18 cellular contexts compared by ENCODE assay signal in genomic region chr4:109966891-109967481, GRCh38. TPM values are rescaled to one million over a fixed set of nuclear protein-coding genes. Genes with fewer than 3 reads are reported as not detected.
DNase-seq lines count a peak whose midpoint lies in the region; ATAC-seq, FAIRE-seq and TF ChIP-seq lines count a peak whose summit lies in the region.
"Had no signal": no experiment of that assay in that cellular context is flagged by ENCODE, and none has a peak within 500 bp of the region (broad histone marks: within the 10 kb centered on the region; RNA-seq: fewer than 3 reads in every experiment).

No MANE protein-coding gene starts in this region.

- DNase-seq in mammary epithelial cell (no peak), breast epithelium (ENCODE audit: low spot score in 2 of 2) (no peak), colonic mucosa (no peak), pancreas (no peak), NCI-H1048 (lab: John Stamatoyannopoulos, UW) (no peak), T-helper 2 cell (no peak)
- DNase-seq: 8988T; BE2C; CD4-positive, alpha-beta T cell; H7; Karpas-422; NCI-H1417 treated with DMSO at 0.1 percent for 48 hours; NCI-H2029; NCI-H2171 treated with DMSO at 0.1 percent for 48 hours; NCI-H446 treated with DMSO at 0.1 percent for 48 hours; NCI-H774 had no signal

- H3K36me3 ChIP-seq in mammary epithelial cell (ENCODE audit: insufficient read depth, low read length) (no peaks in the 10 kb centered on the region), breast epithelium (no peaks in the 10 kb centered on the region), colonic mucosa (no peaks in the 10 kb centered on the region), pancreas (peaks cover 0 to 6% (median 0%) of the 10 kb centered on the region in 3 donors)
- H3K36me3 ChIP-seq: BE2C had no signal

- dilution Hi-C loops in mammary epithelial cell (cut with HindIII; ENCODE audit: low sequenced_read_pairs), result no loop called here

- peaks cover 23% of the 10 kb centered on the region for H3K4me1 ChIP-seq in mammary epithelial cell (ENCODE audit: insufficient read depth, low read length)
- H3K4me1 ChIP-seq in breast epithelium, result no peaks in the 10 kb centered on the region
- H3K4me1 ChIP-seq in colonic mucosa, result no peaks in the 10 kb centered on the region
- peaks cover 0 to 13% (median 0%) of the 10 kb centered on the region in 3 donors for H3K4me1 ChIP-seq in pancreas
- H3K4me1 ChIP-seq: BE2C had no signal

- no peaks in the 10 kb centered on the region for H3K27me3 ChIP-seq in mammary epithelial cell (ENCODE audit: insufficient read depth, low read length)
- H3K27me3 ChIP-seq in breast epithelium, result no peaks in the 10 kb centered on the region
- H3K27me3 ChIP-seq in colonic mucosa, result no peaks in the 10 kb centered on the region
- no peaks in the 10 kb centered on the region for H3K27me3 ChIP-seq in pancreas

- H3K4me2 ChIP-seq in mammary epithelial cell (ENCODE audit: insufficient read depth, low read depth, low read length), result no peak overlapping the region

- CTCF ChIA-PET in mammary epithelial cell (lab: Charles Lee; ENCODE audit: low non-redundant PET), result no interaction called here

- no peaks in the 10 kb centered on the region for H3K9me3 ChIP-seq in mammary epithelial cell (replicated peaks; ENCODE audit: insufficient read depth, low read length)
- no peaks in the 10 kb centered on the region for H3K9me3 ChIP-seq in breast epithelium
- no peaks in the 10 kb centered on the region for H3K9me3 ChIP-seq in colonic mucosa
- H3K9me3 ChIP-seq in pancreas, result no peaks in the 10 kb centered on the region
- H3K9me3 ChIP-seq: BE2C had no signal

- no peak overlapping the region for H3K9ac ChIP-seq in mammary epithelial cell (ENCODE audit: insufficient read depth, low read length)
- no peak overlapping the region for H3K9ac ChIP-seq in colonic mucosa (ENCODE audit: low read depth in 2 of 2, low read length in 2 of 2)

- no peaks in the 10 kb centered on the region for H3K79me2 ChIP-seq in mammary epithelial cell (ENCODE audit: insufficient read depth, low read length)

- H4K20me1 ChIP-seq in mammary epithelial cell (ENCODE audit: insufficient read depth, low read length), result no peaks in the 10 kb centered on the region

- no peak overlapping the region for H2AFZ ChIP-seq in mammary epithelial cell (ENCODE audit: low read depth, low read length)

- in situ Hi-C loops in mammary epithelial cell (cut with MboI; ENCODE audit: low sequenced_read_pairs in 2 of 2), result loop anchor here (25.0 kb wide), 2 partner anchors 255 to 430 kb away; partner anchors contain the start of gene CASP6 (in 1 of the 2)

- FAIRE-seq in pancreas (lab: Jason Lieb, UNC), result peak; percentile 41

- 89% methylated on average over 2 of the region's 2 CpGs for WGBS in mammary epithelial cell (ENCODE audit: low coverage, missing lambda C conversion rate)
- WGBS in pancreas, 2 donors, result 43 to 45% methylated on average over 2 of the region's 2 CpGs

- intact Hi-C loops in mammary epithelial cell (cut with micrococcal nuclease), result no loop called here
- intact Hi-C loops in breast epithelium (cut with DNase I; ENCODE audit: low total_unique reads), result no loop called here
- intact Hi-C loops in colonic mucosa (cut with DNase I), result no loop called here
- intact Hi-C loops in pancreas (cut with DNase I), result no loop called here

- H3K4me3 ChIP-seq in mammary epithelial cell (replicated peaks in 1 of 3; ENCODE audit: insufficient read depth in 1 of 3, low read depth in 2 of 3, low read length in 3 of 3) (no peak overlapping the region), breast epithelium (no peak overlapping the region), colonic mucosa (no peak overlapping the region), pancreas (no peak overlapping the region)

- no TSS peak for BruUV-seq in mammary epithelial cell (replicated peaks; lab: Mats Ljungman, UMichigan)

- TF ChIP-seq POLR2A in breast epithelium (IDR thresholded peaks at IDR 0.05), result no peak

- no peak for ATAC-seq in pancreas
- no peak for ATAC-seq in HG03457 (IDR thresholded peaks at IDR 0.05; ENCODE audit: unreplicated experiment)
- ATAC-seq in HG02938 (IDR thresholded peaks at IDR 0.05; ENCODE audit: unreplicated experiment), result no peak

- H3K27ac ChIP-seq in mammary epithelial cell (ENCODE audit: insufficient read depth, low read depth, low read length) (peak overlapping the region; percentile 17), breast epithelium (no peak overlapping the region), colonic mucosa (peak overlapping the region; percentile 44), pancreas (no peak overlapping the region)

- no peak for TF ChIP-seq CTCF in mammary epithelial cell (conservative IDR thresholded peaks at IDR 0.05 in 1 of 2, IDR thresholded peaks at IDR 0.05 in 1 of 2; ENCODE audit: extremely low read depth in 1 of 2, insufficient read depth in 1 of 2, low read depth in 1 of 2, low read length in 2 of 2)
- no peak for TF ChIP-seq CTCF in breast epithelium (IDR thresholded peaks at IDR 0.05)
- no peak for TF ChIP-seq CTCF in colonic mucosa (IDR thresholded peaks at IDR 0.05)
- no peak for TF ChIP-seq CTCF in pancreas (IDR thresholded peaks at IDR 0.05)

RNA-seq across cellular contexts. Expression of gene EGF, which starts 54.3 kb away (rescaled TPM):
- 1 to 10 TPM in 1 of 2 donors, under 1 TPM in 1; 0.12 to 4.7 TPM for total RNA-seq in mammary epithelial cell
- polyA plus RNA-seq in mammary epithelial cell, result 0.41 TPM
- not detected for polyA minus RNA-seq in mammary epithelial cell
- total RNA-seq in breast epithelium, result 10 to 100 TPM in 2 of 3 donors, not detected in 1; 12.5 to 15.5 TPM
- 1 to 10 TPM; 2.2 to 2.8 TPM for total RNA-seq in colonic mucosa
- 10 to 100 TPM; 17.8 to 67.2 (median 28.0) TPM for total RNA-seq in pancreas
- 10 to 100 TPM; 12.8 to 17.1 TPM for polyA plus RNA-seq in pancreas
- total RNA-seq: CD4-positive, alpha-beta T cell had no signal

Comparison
In these comparisons a context has a peak if more than half of its experiments do, and no peak if none do; other contexts are left out.
1. H3K27ac ChIP-seq: peak in mammary epithelial cell (single experiment) and colonic mucosa (single experiment); none in breast epithelium (0 of 2) and pancreas (0 of 4).